In the genomic region with DNA sequence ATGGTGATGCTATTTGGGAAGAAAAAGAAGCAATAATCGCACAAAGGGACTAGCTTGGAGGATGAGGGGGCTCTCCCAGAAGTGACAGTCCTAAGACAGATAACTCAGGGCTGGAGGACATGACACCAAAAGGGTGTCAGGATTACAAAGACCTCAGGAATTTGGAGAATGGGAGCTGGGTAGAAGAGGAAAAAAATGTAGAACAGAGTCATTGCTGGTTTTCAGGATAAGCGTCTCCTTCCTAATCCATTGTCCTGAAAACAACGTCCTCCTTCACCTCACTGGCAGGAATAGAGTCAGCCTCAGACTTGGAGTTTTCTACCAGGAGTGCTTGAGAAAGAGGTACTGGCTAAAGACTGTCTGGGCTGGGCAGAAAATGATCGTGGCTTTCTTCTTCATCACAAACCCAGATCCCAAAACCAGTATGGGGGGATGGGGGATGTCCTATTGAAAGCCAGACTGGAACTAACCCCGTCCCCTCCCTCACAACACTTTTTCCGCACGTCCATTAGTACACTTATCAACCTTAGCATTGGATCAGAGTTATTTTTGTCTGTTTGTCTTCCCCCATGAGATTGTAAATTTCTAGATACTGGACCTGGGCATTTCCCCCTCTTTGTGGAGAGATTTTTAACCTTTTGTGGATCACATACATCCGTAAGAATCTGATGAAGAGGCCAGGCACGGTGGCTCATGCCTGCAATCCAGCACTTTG, we compare ENCODE assay signal across 22 cellular contexts. TPM values are rescaled to one million over a fixed set of nuclear protein-coding genes. Genes with fewer than 3 reads are reported as not detected.
DNase-seq lines count a peak whose midpoint lies in the region; ATAC-seq and TF ChIP-seq lines count a peak whose summit lies in the region.
"Had no signal": no experiment of that assay in that cellular context is flagged by ENCODE, and none has a peak within 500 bp of the region (broad histone marks: within the 10 kb centered on the region; RNA-seq: fewer than 3 reads in every experiment).

No MANE protein-coding gene starts in this region.

- DNase-seq in Caco-2 (no peak), foreskin keratinocyte (peak in 1 of 2 donors; percentile 37), G401 (ENCODE audit: low spot score) (no peak), breast epithelium (ENCODE audit: low spot score in 2 of 2) (no peak)
- no peak for DNase-seq in activated effector memory CD4-positive, alpha-beta T cell treated with Interleukin-2 at 50 U/mL for 16 hours
- DNase-seq: ACHN; activated CD4-positive, alpha-beta T cell treated with anti-CD3 and anti-CD28 coated beads for 4 hours; activated CD8-positive, alpha-beta memory T cell treated with anti-CD3 and anti-CD28 coated beads, Interleukin-2, amount 50 U/mL, for 4 hours; activated effector memory CD4-positive, alpha-beta T cell treated with anti-CD3 and anti-CD28 coated beads, Interleukin-2, amount 50 U/mL, for 16 hours; CD4-positive, alpha-beta T cell; effector memory CD8-positive, alpha-beta T cell; NCI-H1417; NCI-H748 treated with DMSO at 0.1 percent for 48 hours; testis had no signal

- H3K36me3 Mint-ChIP-seq in Caco-2 (ENCODE audit: insufficient read depth, unreplicated experiment) = peaks cover 13% of the 10 kb centered on the region
- H3K36me3 Mint-ChIP-seq: mesothelial cell of epicardium; stimulated activated effector memory CD8-positive, alpha-beta T cell treated with anti-CD3 and anti-CD28 coated beads, Interleukin-12 subunit alpha, Interleukin-12 subunit beta, amount 100 ng/mL, for 72 hours had no signal

- peak; percentile 14 for ATAC-seq in foreskin keratinocyte
- ATAC-seq in HG03045 (IDR thresholded peaks at IDR 0.05; ENCODE audit: unreplicated experiment) = no peak
- ATAC-seq: effector memory CD8-positive, alpha-beta T cell; Panc1; stimulated activated effector memory CD8-positive, alpha-beta T cell treated with anti-CD3 and anti-CD28 coated beads, Interleukin-12 subunit alpha, Interleukin-12 subunit beta, amount 100 ng/mL, for 72 hours had no signal

- peaks cover 21% of the 10 kb centered on the region for H3K4me1 Mint-ChIP-seq in Caco-2 (ENCODE audit: low read depth, unreplicated experiment)

- H3K4me3 Mint-ChIP-seq in Caco-2 (ENCODE audit: unreplicated experiment) = no peak overlapping the region
- H3K4me3 Mint-ChIP-seq: CD4-positive, alpha-beta T cell; effector memory CD8-positive, alpha-beta T cell; mesothelial cell of epicardium; stimulated activated effector memory CD8-positive, alpha-beta T cell treated with anti-CD3 and anti-CD28 coated beads, Interleukin-12 subunit alpha, Interleukin-12 subunit beta, amount 100 ng/mL, for 72 hours had no signal

- no peaks in the 10 kb centered on the region for H3K9me3 ChIP-seq in Caco-2
- no peaks in the 10 kb centered on the region for H3K9me3 ChIP-seq in HUES6 (ENCODE audit: control insufficient read depth, insufficient read depth, low read depth, low read length)
- H3K9me3 ChIP-seq in mesodermal cell (ENCODE audit: control insufficient read depth, low read length) = no peaks in the 10 kb centered on the region
- H3K9me3 ChIP-seq in breast epithelium = no peaks in the 10 kb centered on the region
- H3K9me3 ChIP-seq: adrenal gland, testis had no signal

- H3K4me1 ChIP-seq in Caco-2 (peaks cover 16% of the 10 kb centered on the region), HUES6 (ENCODE audit: control insufficient read depth, insufficient read depth, low read length) (peaks cover 26% of the 10 kb centered on the region; the same call in 1 of the 2 replicates), foreskin keratinocyte (peaks cover 6% of the 10 kb centered on the region), mesodermal cell (ENCODE audit: control insufficient read depth, insufficient read depth, low read length, poor library complexity, severe bottlenecking) (peaks cover 37% of the 10 kb centered on the region), breast epithelium (no peaks in the 10 kb centered on the region)
- H3K4me1 ChIP-seq: testis had no signal

- TF ChIP-seq CTCF in Caco-2 (IDR thresholded peaks at IDR 0.05; ENCODE audit: insufficient read depth in 1 of 2, low read depth in 1 of 2, low read length in 1 of 2, severe bottlenecking in 1 of 2, unreplicated experiment in 1 of 2) = no peak
- no peak for TF ChIP-seq CTCF in foreskin keratinocyte (conservative IDR thresholded peaks at IDR 0.05)
- no peak for TF ChIP-seq CTCF in breast epithelium (IDR thresholded peaks at IDR 0.05)

- H3K27ac Mint-ChIP-seq in Caco-2 (ENCODE audit: unreplicated experiment) = peak overlapping the region; percentile 3
- H3K27ac Mint-ChIP-seq: CD4-positive, alpha-beta T cell; mesothelial cell of epicardium; stimulated activated effector memory CD8-positive, alpha-beta T cell treated with anti-CD3 and anti-CD28 coated beads, Interleukin-12 subunit alpha, Interleukin-12 subunit beta, amount 100 ng/mL, for 72 hours had no signal

- peak overlapping the region; percentile 5 for H3K9ac ChIP-seq in HUES6 (ENCODE audit: low read length)

- no peaks in the 10 kb centered on the region for H3K27me3 Mint-ChIP-seq in Caco-2 (ENCODE audit: insufficient read depth, unreplicated experiment)

- no peaks in the 10 kb centered on the region for H3K9me3 Mint-ChIP-seq in Caco-2 (ENCODE audit: unreplicated experiment)
- H3K9me3 Mint-ChIP-seq: CD4-positive, alpha-beta T cell; effector memory CD8-positive, alpha-beta T cell; mesothelial cell of epicardium; stimulated activated effector memory CD8-positive, alpha-beta T cell treated with anti-CD3 and anti-CD28 coated beads, Interleukin-12 subunit alpha, Interleukin-12 subunit beta, amount 100 ng/mL, for 72 hours had no signal

- no peaks in the 10 kb centered on the region for H3K36me3 ChIP-seq in Caco-2 (ENCODE audit: control insufficient read depth, insufficient read depth, low read length)
- no peaks in the 10 kb centered on the region for H3K36me3 ChIP-seq in HUES6 (ENCODE audit: control insufficient read depth, insufficient read depth, low read length)
- H3K36me3 ChIP-seq in mesodermal cell (ENCODE audit: control insufficient read depth, insufficient read depth, low read length) = peaks cover 11% of the 10 kb centered on the region
- H3K36me3 ChIP-seq in breast epithelium = no peaks in the 10 kb centered on the region
- H3K36me3 ChIP-seq: adrenal gland had no signal

- H3K27ac ChIP-seq in HUES6 (ENCODE audit: low read depth, low read length) (no peak overlapping the region), foreskin keratinocyte (no peak overlapping the region), mesodermal cell (ENCODE audit: low read depth, low read length, severe bottlenecking) (peak overlapping the region; percentile 88), breast epithelium (no peak overlapping the region)
- H3K27ac ChIP-seq: adrenal gland, testis had no signal

- intact Hi-C loops in Caco-2 (cut with micrococcal nuclease; ENCODE audit: unreplicated experiment) = no loop called here
- intact Hi-C loops in breast epithelium (cut with DNase I; ENCODE audit: low total_unique reads) = no loop called here

- TSS peak; percentile 10 for BruUV-seq in Caco-2 (replicated peaks; lab: Mats Ljungman, UMichigan)

- H3K4me3 ChIP-seq in Caco-2 (ENCODE audit: low read depth, low read length) (no peak overlapping the region), HUES6 (ENCODE audit: low read depth, low read length) (no peak overlapping the region), mesodermal cell (ENCODE audit: extremely low read depth, insufficient read depth, low read length, poor library complexity, severe bottlenecking) (no peak overlapping the region), breast epithelium (no peak overlapping the region)
- H3K4me3 ChIP-seq: adrenal gland, testis had no signal

- POLR2A ChIA-PET in Caco-2 (lab: Charles Lee) = no interaction called here

- WGBS in mesodermal cell (ENCODE audit: insufficient coverage in 2 of 2), 2 experiments = 74 to 77% methylated on average over 2 to 8 of the region's 9 CpGs

- H3K27me3 ChIP-seq in Caco-2 (replicated peaks; ENCODE audit: control insufficient read depth, insufficient read depth, low read length) (no peaks in the 10 kb centered on the region), HUES6 (ENCODE audit: control insufficient read depth, insufficient read depth, low read length) (no peaks in the 10 kb centered on the region), foreskin keratinocyte (no peaks in the 10 kb centered on the region), breast epithelium (no peaks in the 10 kb centered on the region)
- H3K27me3 ChIP-seq: adrenal gland, testis had no signal

- in situ Hi-C loops in G401 (cut with HindIII; ENCODE audit: low sequenced_read_pairs) = no loop called here

- CTCF ChIA-PET in Caco-2 (lab: Charles Lee) = interaction anchor here (1.6 kb wide), 1 partner anchor 24 kb away, joined by 7 read pairs; no protein-coding TSS in a partner anchor

- TF ChIP-seq POLR2A in breast epithelium (IDR thresholded peaks at IDR 0.05) = no peak

RNA-seq across cellular contexts. Expression of a gene that starts 14.3 kb away (rescaled TPM):
- total RNA-seq in Caco-2 (2022) (77.9 and 78.1 TPM in 2 replicates), foreskin keratinocyte (7.3 and 7.7 TPM in 2 replicates), breast epithelium (1 to 10 TPM in 2 of 3 donors, under 1 TPM in 1; 0.16 to 5.9 (median 4.6) TPM)
- 3.5 and 4.0 TPM in 2 replicates for polyA plus RNA-seq in foreskin keratinocyte
- 15.9 TPM for polyA plus RNA-seq in mesodermal cell (2013, experiment 1 of 2)
- 11.1 TPM for polyA plus RNA-seq in mesodermal cell (2013, experiment 2 of 2)
- 2.3 and 2.6 TPM in 2 replicates for total RNA-seq in G401 (2014; rRNA removed; shearing (Covaris generic))
- total RNA-seq: fibroblast of lung had no signal
- polyA plus RNA-seq: fibroblast of lung had no signal
